Comparison of ENCODE assay signal across 30 cellular contexts in the genomic region with DNA sequence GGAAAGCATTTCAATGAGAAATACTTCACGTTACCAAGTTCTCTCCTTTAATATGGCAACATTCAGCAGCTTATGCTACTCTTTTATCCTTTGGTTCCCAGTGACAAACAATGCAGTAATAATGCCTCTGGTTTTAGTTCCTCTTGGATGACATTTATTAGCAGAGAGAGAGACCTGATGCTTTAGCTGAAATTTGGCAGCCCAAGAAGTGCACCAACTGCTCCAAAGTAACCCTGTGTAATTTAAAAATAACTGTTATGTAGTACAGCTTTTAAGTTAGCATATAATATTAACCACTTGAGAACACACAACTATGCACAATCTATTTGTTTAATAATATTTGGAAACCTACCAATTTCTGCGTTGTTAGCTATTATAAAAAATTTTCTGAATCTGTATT. TPM values are rescaled to one million over a fixed set of nuclear protein-coding genes. Genes with fewer than 3 reads are reported as not detected.
"Had no signal": no experiment of that assay in that cellular context is flagged by ENCODE, and none has a peak within 500 bp of the region (broad histone marks: within the 10 kb centered on the region; RNA-seq: fewer than 3 reads in every experiment).

No MANE protein-coding gene starts in this region.

- DNase-seq: activated CD4-positive, alpha-beta memory T cell treated with anti-CD3 and anti-CD28 coated beads, Interleukin-2, amount 10 ng/mL, durations not matched to agents 7 days and 5 days; activated CD4-positive, alpha-beta T cell treated with anti-CD3 and anti-CD28 coated beads for 1 hour; activated CD4-positive, alpha-beta T cell treated with anti-CD3 and anti-CD28 coated beads for 4 hours; activated CD4-positive, alpha-beta T cell treated with anti-CD3 and anti-CD28 coated beads, Interleukin-2, amount 10 ng/mL, durations not matched to agents 7 days and 5 days; activated CD4-positive, alpha-beta T cell treated with anti-CD3 and anti-CD28 coated beads, Interleukin-2, amount 50 U/mL, for 4 hours; activated CD8-positive, alpha-beta memory T cell treated with anti-CD3 and anti-CD28 coated beads, Interleukin-2, amount 50 U/mL, for 48 hours; activated gamma-delta T cell treated with Interleukin-2 at 50 U/mL for 16 hours; activated naive CD4-positive, alpha-beta T cell treated with anti-CD3 and anti-CD28 coated beads, Interleukin-2, amount 50 U/mL, for 16 hours; activated naive CD4-positive, alpha-beta T cell treated with Interleukin-2 at 50 U/mL for 16 hours; activated T-cell treated with anti-CD3 and anti-CD28 coated beads for 4 hours; activated T-cell treated with anti-CD3 and anti-CD28 coated beads, Interleukin-2, amount 50 U/mL, for 24 hours; activated T-cell treated with anti-CD3 and anti-CD28 coated beads, Interleukin-2, amount 50 U/mL, for 72 hours; amniotic stem cell; anterior cingulate cortex; brain microvascular endothelial cell; caudate nucleus; cerebellar nuclear complex; dorsolateral prefrontal cortex; effector memory CD4-positive, alpha-beta T cell; endodermal cell; foreskin fibroblast; head of caudate nucleus; T-helper 1 cell; T-helper 17 cell; T1000 had no signal

- H3K27me3 ChIP-seq: brain microvascular endothelial cell, dorsolateral prefrontal cortex had no signal

- H3K4me3 ChIP-seq: coronary artery, dorsolateral prefrontal cortex had no signal

- ATAC-seq: activated T-cell treated with anti-CD3 and anti-CD28 coated beads, Interleukin-2, amount 50 U/mL, for 72 hours; esophagus mucosa; T-helper 17 cell; WTC11 had no signal

- H3K27ac ChIP-seq: brain microvascular endothelial cell, coronary artery, dorsolateral prefrontal cortex had no signal

RNA-seq across cellular contexts. Expression of gene FBLL1, which starts 28.3 kb away (rescaled TPM):
- total RNA-seq: activated CD4-positive, alpha-beta T cell treated with anti-CD3 and anti-CD28 coated beads, Interleukin-2, amount 10 ng/mL, durations not matched to agents 7 days and 5 days; bronchial epithelial cell; epithelial cell of proximal tubule; esophagus mucosa; T-helper 17 cell had no signal
